Comparison of ENCODE assay signal across 1 cellular context in genomic region chr16:9107025-9107970, GRCh38.
A peak's percentile ranks its signal among the peaks of the same experiment; 100 is the strongest.
TF ChIP-seq lines count a peak whose summit lies in the region.

No MANE protein-coding gene starts in this region.

TF ChIP-seq in HepG2, 621 proteins besides CTCF, POLR2A, EP300 and RAD21:
- TF ChIP-seq FOSL2 (CRISPR knock-in tag; IDR thresholded peaks at IDR 0.05) (peak; percentile 31; the same call in 1 of the 2 replicates), ZBTB33 (CRISPR knock-in tag; IDR thresholded peaks at IDR 0.05) (no peak), SALL1 (CRISPR knock-in tag; IDR thresholded peaks at IDR 0.05) (0 out of 2 replicates have a peak, but pooled peaks have one; percentile 12), RBAK (CRISPR knock-in tag; IDR thresholded peaks at IDR 0.05) (no peak), NFIB (CRISPR knock-in tag; IDR thresholded peaks at IDR 0.05; ENCODE audit: borderline replicate concordance) (0 out of 2 replicates have a peak, but pooled peaks have one; percentile 33), MAFF (IDR thresholded peaks at IDR 0.05; ENCODE audit: low read depth, low read length) (0 out of 2 replicates have a peak, but pooled peaks have one; percentile 5), ELK4 (CRISPR knock-in tag; IDR thresholded peaks at IDR 0.05; ENCODE audit: borderline replicate concordance) (peak; percentile 62; the same call in 1 of the 2 replicates), ZSCAN22 (CRISPR knock-in tag; IDR thresholded peaks at IDR 0.05) (no peak), ZNF446 (CRISPR knock-in tag; IDR thresholded peaks at IDR 0.05) (0 out of 2 replicates have a peak, but pooled peaks have one; percentile 11), ZNF431 (CRISPR knock-in tag; IDR thresholded peaks at IDR 0.05; ENCODE audit: borderline replicate concordance, low read depth) (no peak), RBM22 (optimal IDR thresholded peaks at IDR 0.05; ENCODE audit: low read length) (peak; percentile 90), ERF (CRISPR knock-in tag; IDR thresholded peaks at IDR 0.05) (no peak), ATF7 (IDR thresholded peaks at IDR 0.05) (no peak), ATF7 (CRISPR knock-in tag; IDR thresholded peaks at IDR 0.05) (0 out of 2 replicates have a peak, but pooled peaks have one; percentile 38), POLR2AphosphoS2 (IDR thresholded peaks at IDR 0.05; ENCODE audit: low read depth, low read length) (peak; percentile 74; the same call in 1 of the 2 replicates)
